In genomic region chr2:233361298-233361697, GRCh38 we compare ENCODE assay signal across 18 cellular contexts. TPM values are rescaled to one million over a fixed set of nuclear protein-coding genes. Genes with fewer than 3 reads are reported as not detected.
A peak's percentile ranks its signal among the peaks of the same experiment; 100 is the strongest.
DNase-seq lines count a peak whose midpoint lies in the region; ATAC-seq and TF ChIP-seq lines count a peak whose summit lies in the region.
"Had no signal": no experiment of that assay in that cellular context is flagged by ENCODE, and none has a peak within 500 bp of the region (broad histone marks: within the 10 kb centered on the region; RNA-seq: fewer than 3 reads in every experiment).

No MANE protein-coding gene starts in this region.

- intact Hi-C loops in heart right ventricle (cut with DNase I): no loop called here

- no peaks in the 10 kb centered on the region for H3K27me3 ChIP-seq in BLaER1
- no peaks in the 10 kb centered on the region for H3K27me3 ChIP-seq in HUES48 (ENCODE audit: control insufficient read depth, insufficient read depth, low read length)
- no peaks in the 10 kb centered on the region for H3K27me3 ChIP-seq in heart right ventricle
- H3K27me3 ChIP-seq: spleen had no signal

- peaks cover 50% of the 10 kb centered on the region for H4K20me1 ChIP-seq in BLaER1

- peaks cover 30% of the 10 kb centered on the region for H3K4me1 Mint-ChIP-seq in neural crest cell

- H3K9me3 ChIP-seq in BLaER1: peaks cover 51% of the 10 kb centered on the region
- no peaks in the 10 kb centered on the region for H3K9me3 ChIP-seq in HUES48 (ENCODE audit: control insufficient read depth, insufficient read depth, low read length)
- peaks cover 0 to 17% (median 0%) of the 10 kb centered on the region in 11 donors for H3K9me3 ChIP-seq in heart right ventricle
- H3K9me3 ChIP-seq: psoas muscle had no signal

- no peaks in the 10 kb centered on the region for H3K27me3 Mint-ChIP-seq in neural crest cell (ENCODE audit: low read depth)
- H3K27me3 Mint-ChIP-seq: CD8-positive, alpha-beta memory T cell had no signal

- peak overlapping the region; percentile 57 for H3K27ac Mint-ChIP-seq in neural crest cell (ENCODE audit: unreplicated experiment)

- TF ChIP-seq CTCF in heart right ventricle (IDR thresholded peaks at IDR 0.05) (no peak), neural crest cell (conservative IDR thresholded peaks at IDR 0.05) (no peak)

- H3K9ac ChIP-seq in BLaER1 (no peak overlapping the region), HUES48 (ENCODE audit: low read depth, low read length) (no peak overlapping the region)

- DNase-seq in heart right ventricle (no peak), neural crest cell (ENCODE audit: low read depth, low spot score) (no peak), T-helper 2 cell (no peak)
- DNase-seq: activated naive CD4-positive, alpha-beta T cell; CD8-positive, alpha-beta memory T cell; DND-41; NCI-H187 treated with DMSO at 0.1 percent for 48 hours; psoas muscle; spleen; stimulated activated CD4-positive, alpha-beta T cell treated with anti-CD3 and anti-CD28 coated beads, Interleukin-4, amount 100 ng/mL, for 4 hours; SW 1271 had no signal

- H3K36me3 ChIP-seq in BLaER1 (peaks cover 65% of the 10 kb centered on the region), HUES48 (ENCODE audit: control insufficient read depth, insufficient read depth, low read length) (no peaks in the 10 kb centered on the region; the same call in 1 of the 2 replicates), heart right ventricle (peaks cover 0 to 15% (median 0%) of the 10 kb centered on the region in 9 donors)

- peak overlapping the region; percentile 96 for H3K27ac ChIP-seq in BLaER1
- H3K27ac ChIP-seq in HUES48 (ENCODE audit: low read depth, low read length): peak overlapping the region; percentile 5
- peak overlapping the region in 8 of 10 donors; percentile 3 to 64 (median 48) for H3K27ac ChIP-seq in heart right ventricle
- H3K27ac ChIP-seq: psoas muscle had no signal

- 47 to 52% methylated on average over 7 of the region's 7 CpGs for WGBS in heart right ventricle, 2 donors

- ATAC-seq in heart right ventricle (peak in 5 of 8 donors; percentile 15 to 46 (median 22)), GM21515 (IDR thresholded peaks at IDR 0.05; ENCODE audit: unreplicated experiment) (no peak), HG02571 (IDR thresholded peaks at IDR 0.05; ENCODE audit: unreplicated experiment) (no peak), HG02623 (IDR thresholded peaks at IDR 0.05; ENCODE audit: unreplicated experiment) (no peak)

- peaks cover 2% of the 10 kb centered on the region for H3K9me3 Mint-ChIP-seq in neural crest cell

- peaks cover 10% of the 10 kb centered on the region for H3K36me3 Mint-ChIP-seq in neural crest cell (ENCODE audit: low read depth)

- no peak overlapping the region for H3K4me3 Mint-ChIP-seq in neural crest cell
- H3K4me3 Mint-ChIP-seq: CD8-positive, alpha-beta memory T cell had no signal

- H3K4me3 ChIP-seq in BLaER1 (no peak overlapping the region), HUES48 (ENCODE audit: low read depth, low read length) (no peak overlapping the region), heart right ventricle (no peak overlapping the region)
- H3K4me3 ChIP-seq: psoas muscle, spleen had no signal

- H3K4me1 ChIP-seq in BLaER1: peaks cover 92% of the 10 kb centered on the region
- H3K4me1 ChIP-seq in HUES48 (ENCODE audit: control insufficient read depth, insufficient read depth, low read length): no peaks in the 10 kb centered on the region
- peaks cover 0 to 43% (median 22%) of the 10 kb centered on the region in 9 donors for H3K4me1 ChIP-seq in heart right ventricle

- H3K4me2 ChIP-seq in BLaER1: peak overlapping the region; percentile 94

RNA-seq across cellular contexts. Expression of gene DGKD, which starts 7.0 kb away (rescaled TPM):
- 10 to 100 TPM; 26.8 to 79.5 (median 44.7) TPM for total RNA-seq in heart right ventricle
- polyA plus RNA-seq in heart right ventricle: 10 to 100 TPM; 35.6 to 62.5 TPM
- 48.7 and 58.6 TPM in 2 replicates for total RNA-seq in neural crest cell

RNA-seq across cellular contexts. Expression of gene SAG, which starts 53.7 kb away (rescaled TPM):
- total RNA-seq in heart right ventricle (not detected), neural crest cell (not detected in 2 replicates)
- polyA plus RNA-seq in heart right ventricle: not detected
- total RNA-seq: astrocyte; CD8-positive, alpha-beta memory T cell; psoas muscle had no signal
- polyA plus RNA-seq: AG04450; CD8-positive, alpha-beta memory T cell; psoas muscle; spleen had no signal

Comparison
In these comparisons a context has a peak if more than half of its experiments do, and no peak if none do; other contexts are left out.
1. H3K27ac ChIP-seq: peak in every context shown above with its lines; median percentile 96 in BLaER1; 48 in heart right ventricle; 5 in HUES48.
2. ATAC-seq: peak in heart right ventricle (5 of 8); none in GM21515 (single experiment), HG02571 (single experiment) and HG02623 (single experiment).